In the genomic region with DNA sequence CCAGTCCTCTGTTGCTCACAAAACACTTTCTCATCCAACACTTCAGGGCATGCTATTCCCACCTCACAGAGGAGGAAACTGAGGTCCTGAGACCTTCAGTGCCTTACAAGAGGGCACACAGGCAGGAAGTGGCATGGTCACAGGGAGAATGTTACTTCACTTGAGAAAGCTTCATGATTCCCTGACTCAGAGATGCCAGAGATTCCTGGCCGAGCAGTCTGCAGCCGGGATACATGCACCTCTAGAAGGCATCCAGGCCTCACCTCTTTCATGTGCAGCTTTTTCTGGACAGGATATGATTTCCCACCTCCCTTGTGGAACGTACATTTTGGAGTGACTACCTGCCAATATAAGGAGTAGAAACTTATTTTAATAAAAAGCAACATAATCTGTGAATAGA, we compare ENCODE assay signal across 25 cellular contexts. TPM values are rescaled to one million over a fixed set of nuclear protein-coding genes. Genes with fewer than 3 reads are reported as not detected.
"Had no signal": no experiment of that assay in that cellular context is flagged by ENCODE, and none has a peak within 500 bp of the region (broad histone marks: within the 10 kb centered on the region; RNA-seq: fewer than 3 reads in every experiment).

No MANE protein-coding gene starts in this region.

- H3K4me1 Mint-ChIP-seq: activated naive CD8-positive, alpha-beta T cell treated with anti-CD3 and anti-CD28 coated beads, Interleukin-2, amount 10 ng/mL, durations not matched to agents 7 days and 5 days; immature natural killer cell had no signal

- H3K4me1 ChIP-seq: lower lobe of right lung, psoas muscle, uterus had no signal

- H3K27ac ChIP-seq: brain microvascular endothelial cell, epithelial cell of prostate, lower lobe of right lung, neural progenitor cell, psoas muscle, thoracic aorta, uterus had no signal

- H2AFZ ChIP-seq: neural progenitor cell had no signal

- ATAC-seq: activated CD4-positive, CD25-positive, alpha-beta regulatory T cell treated with anti-CD3 and anti-CD28 coated beads, Interleukin-2, amount 50 U/mL, for 24 hours; left colon; lower lobe of right lung; psoas muscle; stimulated activated effector memory CD8-positive, alpha-beta T cell treated with anti-CD3 and anti-CD28 coated beads, Interleukin-12 subunit alpha, Interleukin-12 subunit beta, amount 100 ng/mL, for 72 hours had no signal

- H3K36me3 Mint-ChIP-seq: activated naive CD8-positive, alpha-beta T cell treated with anti-CD3 and anti-CD28 coated beads, Interleukin-2, amount 10 ng/mL, durations not matched to agents 7 days and 5 days; immature natural killer cell; neural progenitor cell; stimulated activated effector memory CD8-positive, alpha-beta T cell treated with anti-CD3 and anti-CD28 coated beads, Interleukin-12 subunit alpha, Interleukin-12 subunit beta, amount 100 ng/mL, for 72 hours had no signal

- H3K36me3 ChIP-seq: brain microvascular endothelial cell, lower lobe of right lung, neural progenitor cell, thoracic aorta, uterus had no signal

- DNase-seq: activated CD4-positive, alpha-beta T cell treated with anti-CD3 and anti-CD28 coated beads, Interleukin-2, amount 50 U/mL, for 1 hour; activated naive CD4-positive, alpha-beta T cell; activated naive CD8-positive, alpha-beta T cell treated with anti-CD3 and anti-CD28 coated beads, Interleukin-2, amount 10 ng/mL, durations not matched to agents 7 days and 5 days; anterior cingulate cortex; brain microvascular endothelial cell; cerebellar nuclear complex; effector memory CD4-positive, alpha-beta T cell; head of caudate nucleus; immature natural killer cell; left colon; lower lobe of right lung; midbrain; psoas muscle; stimulated activated CD4-positive, alpha-beta T cell treated with anti-CD3 and anti-CD28 coated beads, Interleukin-1b, Interleukin-23, amount 100 ng/mL, for 48 hours; T1000; uterus had no signal

- H3K27me3 ChIP-seq: uterus had no signal

- H3K4me3 Mint-ChIP-seq: activated naive CD8-positive, alpha-beta T cell treated with anti-CD3 and anti-CD28 coated beads, Interleukin-2, amount 10 ng/mL, durations not matched to agents 7 days and 5 days; dendritic cell treated with granulocyte-macrophage colony-stimulating factor and Interleukin-4, amounts not matched to agents 40 ng/mL and 50 ng/mL, for 4 days; immature natural killer cell; neural progenitor cell; stimulated activated effector memory CD8-positive, alpha-beta T cell treated with anti-CD3 and anti-CD28 coated beads, Interleukin-12 subunit alpha, Interleukin-12 subunit beta, amount 100 ng/mL, for 72 hours had no signal

- H3K4me3 ChIP-seq: lower lobe of right lung, neural progenitor cell, psoas muscle, thoracic aorta, uterus had no signal

- H3K9me3 ChIP-seq: lower lobe of right lung, psoas muscle, thoracic aorta, uterus had no signal

- H3K9ac ChIP-seq: neural progenitor cell had no signal

- H3K9me3 Mint-ChIP-seq: activated naive CD8-positive, alpha-beta T cell treated with anti-CD3 and anti-CD28 coated beads, Interleukin-2, amount 10 ng/mL, durations not matched to agents 7 days and 5 days; dendritic cell treated with granulocyte-macrophage colony-stimulating factor and Interleukin-4, amounts not matched to agents 40 ng/mL and 50 ng/mL, for 4 days; neural progenitor cell; stimulated activated effector memory CD8-positive, alpha-beta T cell treated with anti-CD3 and anti-CD28 coated beads, Interleukin-12 subunit alpha, Interleukin-12 subunit beta, amount 100 ng/mL, for 72 hours had no signal

- H3K4me2 ChIP-seq: neural progenitor cell had no signal

RNA-seq across cellular contexts. Expression of a gene that starts 2.8 kb away (rescaled TPM):
- total RNA-seq: activated CD8-positive, alpha-beta memory T cell treated with anti-CD3 and anti-CD28 coated beads for 36 hours; activated naive CD8-positive, alpha-beta T cell treated with anti-CD3 and anti-CD28 coated beads, Interleukin-2, amount 10 ng/mL, durations not matched to agents 7 days and 5 days; lower lobe of right lung; osteocyte; psoas muscle; thoracic aorta had no signal
- polyA plus RNA-seq: immature natural killer cell had no signal

RNA-seq across cellular contexts. Expression of a gene that starts 29.3 kb away (rescaled TPM):
- total RNA-seq: activated CD8-positive, alpha-beta memory T cell treated with anti-CD3 and anti-CD28 coated beads for 36 hours; activated naive CD8-positive, alpha-beta T cell treated with anti-CD3 and anti-CD28 coated beads, Interleukin-2, amount 10 ng/mL, durations not matched to agents 7 days and 5 days; frontal cortex; left colon; lower lobe of right lung; osteocyte; thoracic aorta; uterus had no signal
- polyA plus RNA-seq: immature natural killer cell had no signal
